11 cellular contexts compared by ENCODE assay signal in genomic region chr7:27141591-27142561, GRCh38. TPM values are rescaled to one million over a fixed set of nuclear protein-coding genes. Genes with fewer than 3 reads are reported as not detected.
DNase-seq lines count a peak whose midpoint lies in the region; ATAC-seq and TF ChIP-seq lines count a peak whose summit lies in the region.
"Had no signal": no experiment of that assay in that cellular context is flagged by ENCODE, and none has a peak within 500 bp of the region (broad histone marks: within the 10 kb centered on the region; RNA-seq: fewer than 3 reads in every experiment).

No MANE protein-coding gene starts in this region.

- peak overlapping the region; percentile 70 for H3K9ac ChIP-seq in rectal smooth muscle tissue (ENCODE audit: low read length)

- CTCF ChIA-PET in WTC11 (lab: Charles Lee) = interaction anchor here (0.9 to 3.8 kb wide), 11 partner anchors 9 to 767 kb away, joined by 3 to 39 read pairs (median 5); partner anchors contain the start of genes HOXA13, HOXA3 and HOXA7
- CTCF ChIA-PET in CD4-positive, alpha-beta memory T cell (lab: Charles Lee; ENCODE audit: partially characterized antibody) = interaction anchor here (0.8 to 2.8 kb wide), 4 partner anchors 8 to 1245 kb away, joined by 3 to 17 read pairs (median 4); no protein-coding TSS in a partner anchor

- POLR2A ChIA-PET in WTC11 (lab: Charles Lee) = no interaction called here
- POLR2A ChIA-PET in CD4-positive, alpha-beta memory T cell (lab: Charles Lee; ENCODE audit: partially characterized antibody) = no interaction called here

- H3F3A ChIP-seq in GM23338 (replicated peaks; ENCODE audit: low read depth) = peaks cover 42% of the 10 kb centered on the region

- H3K79me2 ChIP-seq in GM23338 (replicated peaks; ENCODE audit: insufficient read depth) = no peaks in the 10 kb centered on the region

- H3K9me2 ChIP-seq in GM23338 (ENCODE audit: insufficient read depth) = no peaks in the 10 kb centered on the region

- no peak overlapping the region for H3K27ac ChIP-seq in GM23338 (ENCODE audit: low read depth)
- peak overlapping the region; percentile 78 for H3K27ac ChIP-seq in rectal smooth muscle tissue (ENCODE audit: low read depth, low read length)
- H3K27ac ChIP-seq in CD4-positive, alpha-beta memory T cell (ENCODE audit: low read depth, low read length) = no peak overlapping the region

- peak overlapping the region; percentile 60; the same call in 1 of the 2 replicates for H3K4me3 ChIP-seq in GM23338
- H3K4me3 ChIP-seq in rectal smooth muscle tissue (ENCODE audit: low read length) = peak overlapping the region; percentile 83
- no peak overlapping the region for H3K4me3 ChIP-seq in CD4-positive, alpha-beta memory T cell (ENCODE audit: low read length in 2 of 2)

- TF ChIP-seq CTCF in GM23338 (conservative IDR thresholded peaks at IDR 0.05; ENCODE audit: low read depth in 2 of 2) (0 out of 4 replicates have a peak, but pooled peaks have one; percentile 5 to 13), WTC11 (IDR thresholded peaks at IDR 0.05) (no peak)

- H3K27me3 Mint-ChIP-seq in GM23338 (ENCODE audit: insufficient read depth, low read depth, poor library complexity) (peaks cover 100% of the 10 kb centered on the region), WTC11 (ENCODE audit: low read depth) (peaks cover 100% of the 10 kb centered on the region)
- peaks cover 21 to 37% of the 10 kb centered on the region in 2 donors for H3K27me3 Mint-ChIP-seq in CD4-positive, alpha-beta memory T cell

- DNase-seq in GM23338 (ENCODE audit: low spot score) (peak; percentile 75), WTC11 (ENCODE audit: low spot score) (peak; percentile 43), iPS-NIHi11 (ENCODE audit: low spot score) (peak; percentile 40)
- no peak for DNase-seq in activated effector memory CD4-positive, alpha-beta T cell treated with anti-CD3 and anti-CD28 coated beads, Interleukin-2, amount 50 U/mL, for 16 hours
- DNase-seq in CD4-positive, alpha-beta memory T cell = no peak
- DNase-seq in stimulated activated effector memory CD8-positive, alpha-beta T cell treated with anti-CD3 and anti-CD28 coated beads, Interleukin-12 subunit alpha, Interleukin-12 subunit beta, amount 100 ng/mL, for 72 hours (ENCODE audit: low spot score in 2 of 2) = no peak
- DNase-seq: activated CD8-positive, alpha-beta memory T cell treated with anti-CD3 and anti-CD28 coated beads for 24 hours; effector memory CD4-positive, alpha-beta T cell had no signal

- H3K27me3 ChIP-seq in GM23338 (ENCODE audit: insufficient read depth) = peaks cover 100% of the 10 kb centered on the region
- no peaks in the 10 kb centered on the region for H3K27me3 ChIP-seq in rectal smooth muscle tissue (ENCODE audit: control insufficient read depth, insufficient read depth, low read length)
- H3K27me3 ChIP-seq in CD4-positive, alpha-beta memory T cell (ENCODE audit: insufficient read depth, low read length) = peaks cover 15% of the 10 kb centered on the region

- ATAC-seq in GM23338 (peak; percentile 9), WTC11 (peak; percentile 24), HG03378 (IDR thresholded peaks at IDR 0.05; ENCODE audit: unreplicated experiment) (no peak)
- ATAC-seq in stimulated activated effector memory CD8-positive, alpha-beta T cell treated with anti-CD3 and anti-CD28 coated beads, Interleukin-12 subunit alpha, Interleukin-12 subunit beta, amount 100 ng/mL, for 72 hours = no peak

- H3K9me3 ChIP-seq in CD4-positive, alpha-beta memory T cell (ENCODE audit: control insufficient read depth in 1 of 2, low read length in 2 of 2) = no peaks in the 10 kb centered on the region

- H3K4me1 ChIP-seq in GM23338 (ENCODE audit: insufficient read depth) (peaks cover 31% of the 10 kb centered on the region), rectal smooth muscle tissue (ENCODE audit: control insufficient read depth, insufficient read depth, low read length) (peaks cover 12% of the 10 kb centered on the region)
- H3K4me1 ChIP-seq in CD4-positive, alpha-beta memory T cell (ENCODE audit: insufficient read depth, low read length) = no peaks in the 10 kb centered on the region

- peaks cover 17% of the 10 kb centered on the region; the same call in 2 of the 3 replicates for H3K9me3 Mint-ChIP-seq in GM23338
- no peaks in the 10 kb centered on the region for H3K9me3 Mint-ChIP-seq in WTC11
- H3K9me3 Mint-ChIP-seq in CD4-positive, alpha-beta memory T cell = no peaks in the 10 kb centered on the region
- H3K9me3 Mint-ChIP-seq in stimulated activated effector memory CD8-positive, alpha-beta T cell treated with anti-CD3 and anti-CD28 coated beads, Interleukin-12 subunit alpha, Interleukin-12 subunit beta, amount 100 ng/mL, for 72 hours = no peaks in the 10 kb centered on the region

- H3K36me3 ChIP-seq in GM23338 (ENCODE audit: insufficient read depth) (no peaks in the 10 kb centered on the region), rectal smooth muscle tissue (ENCODE audit: control insufficient read depth, insufficient read depth, low read length) (peaks cover 12% of the 10 kb centered on the region)
- no peaks in the 10 kb centered on the region for H3K36me3 ChIP-seq in CD4-positive, alpha-beta memory T cell (ENCODE audit: insufficient read depth, low read length)

- H4K20me1 ChIP-seq in GM23338 (replicated peaks; ENCODE audit: insufficient read depth) = peaks cover 46% of the 10 kb centered on the region

- peak overlapping the region; percentile 93 for H3K4me2 ChIP-seq in GM23338

- H3K4me3 Mint-ChIP-seq in GM23338 (peak overlapping the region; percentile 63), WTC11 (peak overlapping the region; percentile 74)
- no peak overlapping the region for H3K4me3 Mint-ChIP-seq in CD4-positive, alpha-beta memory T cell
- no peak overlapping the region for H3K4me3 Mint-ChIP-seq in stimulated activated effector memory CD8-positive, alpha-beta T cell treated with anti-CD3 and anti-CD28 coated beads, Interleukin-12 subunit alpha, Interleukin-12 subunit beta, amount 100 ng/mL, for 72 hours

- intact Hi-C loops in CD4-positive, alpha-beta memory T cell (cut with micrococcal nuclease) = no loop called here

- no peak overlapping the region for H2AFZ ChIP-seq in GM23338

- H3K36me3 Mint-ChIP-seq in GM23338 (ENCODE audit: low read depth) (no peaks in the 10 kb centered on the region; the same call in 2 of the 3 replicates), WTC11 (no peaks in the 10 kb centered on the region)
- no peaks in the 10 kb centered on the region for H3K36me3 Mint-ChIP-seq in CD4-positive, alpha-beta memory T cell
- no peaks in the 10 kb centered on the region for H3K36me3 Mint-ChIP-seq in stimulated activated effector memory CD8-positive, alpha-beta T cell treated with anti-CD3 and anti-CD28 coated beads, Interleukin-12 subunit alpha, Interleukin-12 subunit beta, amount 100 ng/mL, for 72 hours

- no peak overlapping the region for H3K27ac Mint-ChIP-seq in GM23338
- H3K27ac Mint-ChIP-seq in WTC11 = no peak overlapping the region
- no peak overlapping the region for H3K27ac Mint-ChIP-seq in CD4-positive, alpha-beta memory T cell
- no peak overlapping the region for H3K27ac Mint-ChIP-seq in stimulated activated effector memory CD8-positive, alpha-beta T cell treated with anti-CD3 and anti-CD28 coated beads, Interleukin-12 subunit alpha, Interleukin-12 subunit beta, amount 100 ng/mL, for 72 hours

- H3K4me1 Mint-ChIP-seq in GM23338 (peaks cover 21% of the 10 kb centered on the region), WTC11 (peaks cover 20% of the 10 kb centered on the region)
- H3K4me1 Mint-ChIP-seq in CD4-positive, alpha-beta memory T cell = peaks cover 0 to 2% (median 0%) of the 10 kb centered on the region in 4 donors
- no peaks in the 10 kb centered on the region for H3K4me1 Mint-ChIP-seq in stimulated activated effector memory CD8-positive, alpha-beta T cell treated with anti-CD3 and anti-CD28 coated beads, Interleukin-12 subunit alpha, Interleukin-12 subunit beta, amount 100 ng/mL, for 72 hours

TF ChIP-seq in GM23338, 12 proteins besides CTCF, POLR2A, EP300 and RAD21 (continues in another document):
- no peak for TF ChIP-seq NANOG (IDR thresholded peaks at IDR 0.05; ENCODE audit: borderline replicate concordance)
- TF ChIP-seq ZNF114 (CRISPR knock-in tag; IDR thresholded peaks at IDR 0.05) = no peak
- TF ChIP-seq POLR2AphosphoS5 (IDR thresholded peaks at IDR 0.05; ENCODE audit: low read depth) = no peak
- TF ChIP-seq EZH2phosphoT487 (IDR thresholded peaks at IDR 0.05; ENCODE audit: unreplicated experiment) = peak; percentile 77
- TF ChIP-seq CREB1 (CRISPR knock-in tag; IDR thresholded peaks at IDR 0.05; ENCODE audit: low read depth) = no peak

TF ChIP-seq in WTC11, 78 proteins besides CTCF, POLR2A, EP300 and RAD21:
- no peak for TF ChIP-seq SMAD3 (CRISPR knock-in tag; IDR thresholded peaks at IDR 0.05; ENCODE audit: borderline replicate concordance)
TF ChIP-seq in WTC11: peak in this region for 0.

RNA-seq across cellular contexts. Expression of gene HOXA5, which starts 1.6 kb away (rescaled TPM):
- not detected in 2 replicates for total RNA-seq in GM23338 (2014; rRNA removed; shearing (Covaris generic))
- not detected in 2 replicates for polyA plus RNA-seq in GM23338 (2016; fragmentation: Nextera tagmentation; extraction: Ambion mirVana)
- 0.14 TPM in 1 of 3 replicates, not detected in the others for total RNA-seq in WTC11 (2021)
- total RNA-seq in CD4-positive, alpha-beta memory T cell = not detected
- polyA plus RNA-seq in CD4-positive, alpha-beta memory T cell = not detected

RNA-seq across cellular contexts. Expression of gene HOXA6, which starts 5.7 kb away (rescaled TPM):
- not detected in 2 replicates for total RNA-seq in GM23338 (2014; rRNA removed; shearing (Covaris generic))
- polyA plus RNA-seq in GM23338 (2016; fragmentation: Nextera tagmentation; extraction: Ambion mirVana) = not detected in 2 replicates
- total RNA-seq in WTC11 (2021) = not detected in 3 replicates
- total RNA-seq in CD4-positive, alpha-beta memory T cell = not detected
- polyA plus RNA-seq in CD4-positive, alpha-beta memory T cell = not detected

RNA-seq across cellular contexts. Expression of gene HOXA3, which starts 10.5 kb away (rescaled TPM):
- total RNA-seq in GM23338 (2014; rRNA removed; shearing (Covaris generic)) = not detected in 2 replicates
- polyA plus RNA-seq in GM23338 (2016; fragmentation: Nextera tagmentation; extraction: Ambion mirVana) = not detected in 2 replicates
- 0.11 TPM in 1 of 3 replicates, not detected in the others for total RNA-seq in WTC11 (2021)
- not detected for total RNA-seq in CD4-positive, alpha-beta memory T cell
- under 1 TPM in 1 of 2 donors, not detected in 1; 0.07 TPM for polyA plus RNA-seq in CD4-positive, alpha-beta memory T cell
- total RNA-seq: HT1080 had no signal

RNA-seq across cellular contexts. Expression of gene HOXA4, which starts 11.3 kb away (rescaled TPM):
- total RNA-seq in GM23338 (2014; rRNA removed; shearing (Covaris generic)) = not detected in 2 replicates
- polyA plus RNA-seq in GM23338 (2016; fragmentation: Nextera tagmentation; extraction: Ambion mirVana) = not detected in 2 replicates
- not detected in 3 replicates for total RNA-seq in WTC11 (2021)
- total RNA-seq in CD4-positive, alpha-beta memory T cell = under 1 TPM in 1 of 2 experiments, not detected in 1; 0.19 TPM
- polyA plus RNA-seq in CD4-positive, alpha-beta memory T cell = under 1 TPM in 1 of 2 donors, not detected in 1; 0.30 TPM

RNA-seq across cellular contexts. Expression of gene HOXA7, which starts 14.6 kb away (rescaled TPM):
- total RNA-seq in GM23338 (2014; rRNA removed; shearing (Covaris generic)) = not detected in 2 replicates
- polyA plus RNA-seq in GM23338 (2016; fragmentation: Nextera tagmentation; extraction: Ambion mirVana) = 0.24 TPM in 1 of 2 replicates, not detected in the other
- not detected in 3 replicates for total RNA-seq in WTC11 (2021)
- total RNA-seq in CD4-positive, alpha-beta memory T cell = not detected
- not detected for polyA plus RNA-seq in CD4-positive, alpha-beta memory T cell
- total RNA-seq: HT1080 had no signal

Comparison
In these comparisons a context has a peak if more than half of its experiments do, and no peak if none do; other contexts are left out.
1. ATAC-seq: peak in GM23338 (single experiment) and WTC11 (single experiment); none in stimulated activated effector memory CD8-positive, alpha-beta T cell treated with anti-CD3 and anti-CD28 coated beads, Interleukin-12 subunit alpha, Interleukin-12 subunit beta, amount 100 ng/mL, for 72 hours (single experiment) and HG03378 (single experiment).
2. DNase-seq: peak in GM23338 (single experiment), WTC11 (single experiment) and iPS-NIHi11 (single experiment); none in activated effector memory CD4-positive, alpha-beta T cell treated with anti-CD3 and anti-CD28 coated beads, Interleukin-2, amount 50 U/mL, for 16 hours (single experiment), CD4-positive, alpha-beta memory T cell (0 of 5) and stimulated activated effector memory CD8-positive, alpha-beta T cell treated with anti-CD3 and anti-CD28 coated beads, Interleukin-12 subunit alpha, Interleukin-12 subunit beta, amount 100 ng/mL, for 72 hours (0 of 2).
3. H3K4me3 ChIP-seq: peak in GM23338 (single experiment) and rectal smooth muscle tissue (single experiment); none in CD4-positive, alpha-beta memory T cell (0 of 2).
4. H3K4me3 Mint-ChIP-seq: peak in GM23338 (single experiment) and WTC11 (single experiment); none in CD4-positive, alpha-beta memory T cell (0 of 8) and stimulated activated effector memory CD8-positive, alpha-beta T cell treated with anti-CD3 and anti-CD28 coated beads, Interleukin-12 subunit alpha, Interleukin-12 subunit beta, amount 100 ng/mL, for 72 hours (single experiment).